In the genomic region with DNA sequence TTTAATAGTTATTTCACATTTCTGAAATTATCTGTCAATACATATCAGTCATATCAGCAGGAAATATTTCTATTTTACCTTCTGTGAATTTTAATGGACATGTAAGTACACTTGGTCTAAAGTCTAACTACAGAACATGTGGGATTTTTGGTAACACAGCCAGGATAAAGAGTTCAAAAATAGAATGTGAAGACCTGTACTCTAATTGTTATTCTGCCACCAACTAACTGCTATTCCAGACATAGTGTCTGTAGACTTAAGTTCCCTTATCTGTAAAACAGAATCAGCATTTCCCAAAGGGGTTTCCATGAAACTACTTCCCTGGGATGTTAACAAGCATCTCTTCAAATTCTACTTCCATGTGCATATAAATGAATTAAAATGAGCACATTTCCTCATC, we compare ENCODE assay signal across 1 cellular context.
TF ChIP-seq lines count a peak whose summit lies in the region.

No MANE protein-coding gene starts in this region.

TF ChIP-seq in WTC11, 78 proteins besides CTCF, POLR2A, EP300 and RAD21 (continued from another document):
- TF ChIP-seq, protein P1, sequence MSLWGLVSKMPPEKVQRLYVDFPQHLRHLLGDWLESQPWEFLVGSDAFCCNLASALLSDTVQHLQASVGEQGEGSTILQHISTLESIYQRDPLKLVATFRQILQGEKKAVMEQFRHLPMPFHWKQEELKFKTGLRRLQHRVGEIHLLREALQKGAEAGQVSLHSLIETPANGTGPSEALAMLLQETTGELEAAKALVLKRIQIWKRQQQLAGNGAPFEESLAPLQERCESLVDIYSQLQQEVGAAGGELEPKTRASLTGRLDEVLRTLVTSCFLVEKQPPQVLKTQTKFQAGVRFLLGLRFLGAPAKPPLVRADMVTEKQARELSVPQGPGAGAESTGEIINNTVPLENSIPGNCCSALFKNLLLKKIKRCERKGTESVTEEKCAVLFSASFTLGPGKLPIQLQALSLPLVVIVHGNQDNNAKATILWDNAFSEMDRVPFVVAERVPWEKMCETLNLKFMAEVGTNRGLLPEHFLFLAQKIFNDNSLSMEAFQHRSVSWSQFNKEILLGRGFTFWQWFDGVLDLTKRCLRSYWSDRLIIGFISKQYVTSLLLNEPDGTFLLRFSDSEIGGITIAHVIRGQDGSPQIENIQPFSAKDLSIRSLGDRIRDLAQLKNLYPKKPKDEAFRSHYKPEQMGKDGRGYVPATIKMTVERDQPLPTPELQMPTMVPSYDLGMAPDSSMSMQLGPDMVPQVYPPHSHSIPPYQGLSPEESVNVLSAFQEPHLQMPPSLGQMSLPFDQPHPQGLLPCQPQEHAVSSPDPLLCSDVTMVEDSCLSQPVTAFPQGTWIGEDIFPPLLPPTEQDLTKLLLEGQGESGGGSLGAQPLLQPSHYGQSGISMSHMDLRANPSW (CRISPR knock-in tag; conservative IDR thresholded peaks at IDR 0.05; ENCODE audit: low read depth): no peak
- TF ChIP-seq AFF4 (CRISPR knock-in tag; IDR thresholded peaks at IDR 0.05; ENCODE audit: borderline replicate concordance) (no peak), ZNF425 (CRISPR knock-in tag; conservative IDR thresholded peaks at IDR 0.05) (no peak)
